12 cellular contexts compared by ENCODE assay signal in genomic region chr11:59574467-59574866, GRCh38. TPM values are rescaled to one million over a fixed set of nuclear protein-coding genes. Genes with fewer than 3 reads are reported as not detected.
DNase-seq lines count a peak whose midpoint lies in the region; ATAC-seq and TF ChIP-seq lines count a peak whose summit lies in the region.
"Had no signal": no experiment of that assay in that cellular context is flagged by ENCODE, and none has a peak within 500 bp of the region (broad histone marks: within the 10 kb centered on the region; RNA-seq: fewer than 3 reads in every experiment).

No MANE protein-coding gene starts in this region.

- peak overlapping the region; percentile 30 for H3K27ac Mint-ChIP-seq in activated naive CD8-positive, alpha-beta T cell
- no peak overlapping the region for H3K27ac Mint-ChIP-seq in activated naive CD8-positive, alpha-beta T cell treated with anti-CD3 and anti-CD28 coated beads, Interleukin-2, amount 50 U/mL, for 24 hours
- H3K27ac Mint-ChIP-seq: natural killer cell treated with Interleukin-12 subunit alpha and Interleukin-12 subunit beta and Interleukin-15 and Interleukin-18, amount 100 ng/mL, for 72 hours had no signal

- ATAC-seq in activated naive CD8-positive, alpha-beta T cell treated with anti-CD3 and anti-CD28 coated beads, Interleukin-2, amount 50 U/mL, for 24 hours = no peak
- no peak for ATAC-seq in GM19035 (IDR thresholded peaks at IDR 0.05; ENCODE audit: unreplicated experiment)
- ATAC-seq: GM12878; natural killer cell treated with Interleukin-12 subunit alpha and Interleukin-12 subunit beta and Interleukin-15 and Interleukin-18, amount 100 ng/mL, for 72 hours had no signal

- no peaks in the 10 kb centered on the region for H3K9me3 ChIP-seq in ascending aorta
- no peaks in the 10 kb centered on the region for H3K9me3 ChIP-seq in tibial artery

- no peaks in the 10 kb centered on the region for H3K27me3 Mint-ChIP-seq in activated naive CD8-positive, alpha-beta T cell
- no peaks in the 10 kb centered on the region for H3K27me3 Mint-ChIP-seq in activated naive CD8-positive, alpha-beta T cell treated with anti-CD3 and anti-CD28 coated beads, Interleukin-2, amount 50 U/mL, for 24 hours
- H3K27me3 Mint-ChIP-seq: natural killer cell treated with Interleukin-12 subunit alpha and Interleukin-12 subunit beta and Interleukin-15 and Interleukin-18, amount 100 ng/mL, for 72 hours had no signal

- no peak overlapping the region for H3K4me3 ChIP-seq in ascending aorta
- H3K4me3 ChIP-seq in tibial artery = no peak overlapping the region
- H3K4me3 ChIP-seq: GM12878 had no signal

- peak overlapping the region; percentile 24 to 57 for H3K27ac ChIP-seq in ascending aorta
- H3K27ac ChIP-seq in tibial artery = peak overlapping the region; percentile 24 to 34

- intact Hi-C loops in ascending aorta (cut with DNase I) (loop anchor here (5.0 kb wide), 1 partner anchor 37 kb away; no protein-coding TSS in a partner anchor), tibial artery (cut with DNase I; ENCODE audit: low total_unique reads) (no loop called here)

- H3K4me1 Mint-ChIP-seq in activated naive CD8-positive, alpha-beta T cell (ENCODE audit: low read depth) = no peaks in the 10 kb centered on the region
- no peaks in the 10 kb centered on the region for H3K4me1 Mint-ChIP-seq in activated naive CD8-positive, alpha-beta T cell treated with anti-CD3 and anti-CD28 coated beads, Interleukin-2, amount 50 U/mL, for 24 hours

- H3K36me3 Mint-ChIP-seq in activated naive CD8-positive, alpha-beta T cell = peaks cover 12% of the 10 kb centered on the region
- H3K36me3 Mint-ChIP-seq in activated naive CD8-positive, alpha-beta T cell treated with anti-CD3 and anti-CD28 coated beads, Interleukin-2, amount 50 U/mL, for 24 hours (ENCODE audit: low read depth) = peaks cover 27% of the 10 kb centered on the region

- H3K4me1 ChIP-seq in ascending aorta = no peaks in the 10 kb centered on the region
- peaks cover 0 to 20% (median 2%) of the 10 kb centered on the region in 4 donors for H3K4me1 ChIP-seq in tibial artery

- H3K36me3 ChIP-seq in ascending aorta (peaks cover 42 to 53% of the 10 kb centered on the region in 2 donors), tibial artery (peaks cover 38 to 50% (median 43%) of the 10 kb centered on the region in 3 donors)

- H3K9me3 Mint-ChIP-seq in activated naive CD8-positive, alpha-beta T cell (ENCODE audit: low read depth) = no peaks in the 10 kb centered on the region
- no peaks in the 10 kb centered on the region for H3K9me3 Mint-ChIP-seq in activated naive CD8-positive, alpha-beta T cell treated with anti-CD3 and anti-CD28 coated beads, Interleukin-2, amount 50 U/mL, for 24 hours
- H3K9me3 Mint-ChIP-seq: natural killer cell treated with Interleukin-12 subunit alpha and Interleukin-12 subunit beta and Interleukin-15 and Interleukin-18, amount 100 ng/mL, for 72 hours had no signal

- H3K4me3 Mint-ChIP-seq in activated naive CD8-positive, alpha-beta T cell = no peak overlapping the region
- no peak overlapping the region for H3K4me3 Mint-ChIP-seq in activated naive CD8-positive, alpha-beta T cell treated with anti-CD3 and anti-CD28 coated beads, Interleukin-2, amount 50 U/mL, for 24 hours
- H3K4me3 Mint-ChIP-seq: natural killer cell treated with Interleukin-12 subunit alpha and Interleukin-12 subunit beta and Interleukin-15 and Interleukin-18, amount 100 ng/mL, for 72 hours had no signal

- in situ Hi-C loops in GM13976 (cut with MboI; ENCODE audit: low sequenced_read_pairs, unreplicated experiment) = no loop called here

- no peaks in the 10 kb centered on the region for H3K27me3 ChIP-seq in ascending aorta
- H3K27me3 ChIP-seq in tibial artery = no peaks in the 10 kb centered on the region

- DNase-seq in activated naive CD8-positive, alpha-beta T cell treated with anti-CD3 and anti-CD28 coated beads, Interleukin-2, amount 50 U/mL, for 24 hours = no peak
- DNase-seq in ascending aorta (ENCODE audit: low spot score in 2 of 2) (no peak), kidney tubule cell (ENCODE audit: low spot score) (peak; percentile 33), tibial artery (no peak), GM13976 (ENCODE audit: low spot score) (no peak)
- no peak for DNase-seq in activated CD4-positive, CD25-positive, alpha-beta regulatory T cell treated with anti-CD3 and anti-CD28 coated beads, Interleukin-2, amount 50 U/mL, for 72 hours
- DNase-seq: effector CD8-positive, alpha-beta T cell; glutamatergic neuron had no signal

- TF ChIP-seq CTCF in ascending aorta (IDR thresholded peaks at IDR 0.05) (no peak), tibial artery (IDR thresholded peaks at IDR 0.05) (no peak), GM13976 (IDR thresholded peaks at IDR 0.05; ENCODE audit: borderline replicate concordance, control extremely low read depth, extremely low read depth, insufficient read depth, missing control alignments) (no peak)

RNA-seq across cellular contexts. Expression of gene OSBP, which starts 41.1 kb away (rescaled TPM):
- 16.7 TPM for total RNA-seq in ascending aorta
